ENCODE assay signal across 26 cellular contexts in genomic region chr1:200692321-200692720, GRCh38.
"Had no signal": no experiment of that assay in that cellular context is flagged by ENCODE, and none has a peak within 500 bp of the region (broad histone marks: within the 10 kb centered on the region; RNA-seq: fewer than 3 reads in every experiment).

No MANE protein-coding gene starts in this region.

- ATAC-seq: left colon; natural killer cell; right cardiac atrium; sciatic nerve; stimulated activated effector memory CD8-positive, alpha-beta T cell treated with anti-CD3 and anti-CD28 coated beads, Interleukin-12 subunit alpha, Interleukin-12 subunit beta, amount 100 ng/mL, for 72 hours; upper lobe of right lung had no signal

- H3K27me3 ChIP-seq: ovary, spleen, suprapubic skin, tibial artery, upper lobe of right lung had no signal

- DNase-seq: hypothalamus; immature natural killer cell; kidney; left colon; left ventricle myocardium inferior; mesendoderm; naive B cell; natural killer cell; nephron progenitor cell; ovary; retina; right cardiac atrium; spleen; stimulated activated CD4-positive, alpha-beta T cell treated with anti-CD3 and anti-CD28 coated beads, Interleukin-4, amount 100 ng/mL, for 24 hours; stimulated activated naive CD4-positive, alpha-beta T cell; tibial artery; trophoblast cell; upper lobe of right lung had no signal

- H3K9me3 ChIP-seq: left ventricle myocardium inferior, ovary, spleen, suprapubic skin, thoracic aorta, tibial artery, upper lobe of right lung had no signal

- FAIRE-seq: islet of Langerhans, kidney, urothelium cell line had no signal

- H3K4me3 ChIP-seq: left ventricle myocardium inferior, lung, ovary, skin epidermis, spleen, suprapubic skin, thoracic aorta, tibial artery, upper lobe of right lung had no signal

- H3K27ac ChIP-seq: left ventricle myocardium inferior, ovary, skin epidermis, spleen, suprapubic skin, thoracic aorta, tibial artery, upper lobe of right lung had no signal

- H3K36me3 ChIP-seq: left ventricle myocardium inferior, ovary, spleen, suprapubic skin, thoracic aorta, tibial artery, upper lobe of right lung had no signal

- H3K4me1 ChIP-seq: left ventricle myocardium inferior, spleen, suprapubic skin, tibial artery, upper lobe of right lung had no signal
